8 cellular contexts compared by ENCODE assay signal in the genomic region with DNA sequence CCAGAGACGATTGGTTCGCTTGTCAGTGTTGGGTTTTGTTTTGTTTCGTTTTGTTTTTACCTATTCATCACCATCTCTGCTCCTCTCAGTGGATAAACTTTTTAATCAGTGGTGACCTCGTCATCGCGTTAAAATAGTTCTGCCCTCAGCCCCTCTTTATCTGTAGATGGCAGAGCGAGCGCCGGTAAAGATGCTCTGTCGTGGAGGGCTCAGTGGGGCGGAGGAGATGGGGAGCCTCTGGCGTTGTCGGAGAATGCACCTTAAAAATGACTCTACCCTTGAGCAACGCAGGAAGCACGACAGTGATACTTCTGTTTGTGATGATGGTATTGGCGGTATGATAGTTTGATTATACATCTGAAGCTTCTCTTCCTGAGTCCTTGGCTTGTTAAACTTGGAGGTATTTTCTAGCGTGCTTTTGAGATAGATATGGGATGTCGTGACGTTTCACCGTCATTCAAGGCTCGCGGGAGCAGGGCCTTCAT. TPM values are rescaled to one million over a fixed set of nuclear protein-coding genes. Genes with fewer than 3 reads are reported as not detected.
DNase-seq lines count a peak whose midpoint lies in the region; ATAC-seq and TF ChIP-seq lines count a peak whose summit lies in the region.

No MANE protein-coding gene starts in this region.

- WGBS in liver: 2% methylated on average over 22 of the region's 22 CpGs

- H3K4me3 ChIP-seq in LNCaP clone FGC (ENCODE audit: low read depth, low read length): peak overlapping the region; percentile 68
- peak overlapping the region; percentile 66 for H3K4me3 ChIP-seq in WERI-Rb-1 (ENCODE audit: low read depth, low read length)
- H3K4me3 ChIP-seq in liver (ENCODE audit: low read depth in 1 of 3, low read length in 3 of 3): peak overlapping the region; percentile 75 to 98 (median 94)

- no peaks in the 10 kb centered on the region for H3K9me3 ChIP-seq in WERI-Rb-1 (ENCODE audit: severe bottlenecking)
- H3K9me3 ChIP-seq in liver (ENCODE audit: control insufficient read depth in 4 of 4, low read length in 3 of 4): no peaks in the 10 kb centered on the region

- H3K36me3 ChIP-seq in WERI-Rb-1: no peaks in the 10 kb centered on the region; the same call in 1 of the 2 replicates
- H3K36me3 ChIP-seq in liver (ENCODE audit: control insufficient read depth in 4 of 4, insufficient read depth in 3 of 4, low read depth in 1 of 4, low read length in 3 of 4): no peaks in the 10 kb centered on the region

- H3K4me1 ChIP-seq in liver (ENCODE audit: control insufficient read depth in 4 of 4, insufficient read depth in 4 of 4, low read length in 3 of 4): peaks cover 3 to 19% (median 10%) of the 10 kb centered on the region in 4 donors

- H3K27me3 ChIP-seq in WERI-Rb-1 (ENCODE audit: insufficient read depth, low read depth, severe bottlenecking) (peaks cover under 1% of the 10 kb centered on the region), liver (ENCODE audit: control insufficient read depth in 4 of 4, insufficient read depth in 4 of 4, low read length in 3 of 4) (no peaks in the 10 kb centered on the region)

- no peak for TF ChIP-seq CTCF in LNCaP clone FGC (IDR thresholded peaks at IDR 0.05; ENCODE audit: control insufficient read depth, extremely low read depth, insufficient read depth)
- no peak for TF ChIP-seq CTCF in WERI-Rb-1 (IDR thresholded peaks at IDR 0.05; ENCODE audit: low read depth, low read length)
- no peak for TF ChIP-seq CTCF in liver (IDR thresholded peaks at IDR 0.05; ENCODE audit: low read depth, low read length, missing input control)

- TF ChIP-seq RAD21 in liver (IDR thresholded peaks at IDR 0.05): no peak

- DNase-seq in ELR (ENCODE audit: low read depth): peak; percentile 79
- DNase-seq in LNCaP clone FGC (ENCODE audit: low read depth): no peak
- DNase-seq in WERI-Rb-1: peak; percentile 25
- DNase-seq in cerebellum (ENCODE audit: low spot score): peak; percentile 39
- DNase-seq in stimulated activated CD4-positive, alpha-beta T cell treated with anti-CD3 and anti-CD28 coated beads, TNF-alpha, amount 100 ng/mL, for 24 hours (ENCODE audit: low read depth in 3 of 3): peak; percentile 15 to 43 (median 22)
- no peak for DNase-seq in HK-2 (ENCODE audit: unreplicated experiment)

- ATAC-seq in GM21723 (IDR thresholded peaks at IDR 0.05; ENCODE audit: unreplicated experiment): peak; percentile 41

- H3K27ac ChIP-seq in WERI-Rb-1 (peak overlapping the region; percentile 45; the same call in 1 of the 2 replicates), liver (ENCODE audit: low read depth in 1 of 2, low read length in 2 of 2) (peak overlapping the region; percentile 40 to 94)

- peak overlapping the region; percentile 26 to 75 for H3K9ac ChIP-seq in liver (ENCODE audit: low read depth in 1 of 2, low read length in 2 of 2)

TF ChIP-seq in liver, 16 proteins besides CTCF, POLR2A, EP300 and RAD21:
- no peak for TF ChIP-seq GABPA (IDR thresholded peaks at IDR 0.05 in 1 of 2, conservative IDR thresholded peaks at IDR 0.05 in 1 of 2)
- no peak for TF ChIP-seq MAX (IDR thresholded peaks at IDR 0.05)
- no peak for TF ChIP-seq JUND (IDR thresholded peaks at IDR 0.05)
- no peak for TF ChIP-seq SP1 (IDR thresholded peaks at IDR 0.05)
- no peak for TF ChIP-seq REST (IDR thresholded peaks at IDR 0.05)
- TF ChIP-seq TAF1 (conservative IDR thresholded peaks at IDR 0.05): no peak
- TF ChIP-seq FOXA1 (IDR thresholded peaks at IDR 0.05): no peak
- TF ChIP-seq NR2F2 (IDR thresholded peaks at IDR 0.05): no peak
- no peak for TF ChIP-seq YY1 (IDR thresholded peaks at IDR 0.05)
- TF ChIP-seq FOXA2 (IDR thresholded peaks at IDR 0.05): no peak
- TF ChIP-seq, protein P1, sequence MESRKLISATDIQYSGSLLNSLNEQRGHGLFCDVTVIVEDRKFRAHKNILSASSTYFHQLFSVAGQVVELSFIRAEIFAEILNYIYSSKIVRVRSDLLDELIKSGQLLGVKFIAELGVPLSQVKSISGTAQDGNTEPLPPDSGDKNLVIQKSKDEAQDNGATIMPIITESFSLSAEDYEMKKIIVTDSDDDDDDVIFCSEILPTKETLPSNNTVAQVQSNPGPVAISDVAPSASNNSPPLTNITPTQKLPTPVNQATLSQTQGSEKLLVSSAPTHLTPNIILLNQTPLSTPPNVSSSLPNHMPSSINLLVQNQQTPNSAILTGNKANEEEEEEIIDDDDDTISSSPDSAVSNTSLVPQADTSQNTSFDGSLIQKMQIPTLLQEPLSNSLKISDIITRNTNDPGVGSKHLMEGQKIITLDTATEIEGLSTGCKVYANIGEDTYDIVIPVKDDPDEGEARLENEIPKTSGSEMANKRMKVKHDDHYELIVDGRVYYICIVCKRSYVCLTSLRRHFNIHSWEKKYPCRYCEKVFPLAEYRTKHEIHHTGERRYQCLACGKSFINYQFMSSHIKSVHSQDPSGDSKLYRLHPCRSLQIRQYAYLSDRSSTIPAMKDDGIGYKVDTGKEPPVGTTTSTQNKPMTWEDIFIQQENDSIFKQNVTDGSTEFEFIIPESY (IDR thresholded peaks at IDR 0.05): no peak
- TF ChIP-seq RXRA (IDR thresholded peaks at IDR 0.05): no peak
- no peak for TF ChIP-seq EGR1 (IDR thresholded peaks at IDR 0.05; ENCODE audit: low read depth in 2 of 2)

RNA-seq across cellular contexts. Expression of gene CSGALNACT2, which starts 0.6 kb away (rescaled TPM):
- total RNA-seq in cerebellum: 28.9 TPM
- 10 to 100 TPM in 1 of 2 donors, 1 to 10 TPM in 1; 6.1 to 11.0 TPM for total RNA-seq in liver
- polyA plus RNA-seq in liver: 1 to 10 TPM; 4.1 to 6.0 TPM

Comparison
In these comparisons a context has a peak if more than half of its experiments do, and no peak if none do; other contexts are left out.
1. DNase-seq: peak in ELR (single experiment), WERI-Rb-1 (single experiment), cerebellum (single experiment) and stimulated activated CD4-positive, alpha-beta T cell treated with anti-CD3 and anti-CD28 coated beads, TNF-alpha, amount 100 ng/mL, for 24 hours (3 of 3); none in LNCaP clone FGC (single experiment) and HK-2 (single experiment).
2. Peak in every context shown above with its lines, with median percentiles within 50 percentile points of each other: H3K4me3 ChIP-seq.